22 cellular contexts compared by ENCODE assay signal in genomic region chr4:89161841-89162240, GRCh38.
"Had no signal": no experiment of that assay in that cellular context is flagged by ENCODE, and none has a peak within 500 bp of the region (broad histone marks: within the 10 kb centered on the region; RNA-seq: fewer than 3 reads in every experiment).

No MANE protein-coding gene starts in this region.

- H3K4me3 Mint-ChIP-seq: activated CD4-positive, alpha-beta T cell treated with anti-CD3 and anti-CD28 coated beads for 36 hours; activated CD8-positive, alpha-beta T cell treated with anti-CD3 and anti-CD28 coated beads for 36 hours; activated T-helper 1 cell treated with anti-CD3 and anti-CD28 coated beads, Interleukin-12 subunit alpha, Interleukin-12 subunit beta, Interleukin-2, Interleukin-4 antibody, amounts not matched to agents 30 ng/mL and 10 ng/mL and 1 ng/mL, durations not matched to agents 14 hours and 24 hours and 36 hours; nephron progenitor cell had no signal

- ATAC-seq: activated CD4-positive, alpha-beta T cell treated with anti-CD3 and anti-CD28 coated beads for 36 hours; activated CD8-positive, alpha-beta T cell treated with anti-CD3 and anti-CD28 coated beads for 36 hours; foreskin keratinocyte; psoas muscle; stimulated activated naive CD8-positive, alpha-beta T cell treated with anti-CD3 and anti-CD28 coated beads, Interleukin-15, Interleukin-2, amounts not matched to agents 100 U/mL and 50 U/mL, for 24 hours had no signal

- H3K27ac Mint-ChIP-seq: activated CD4-positive, alpha-beta T cell treated with anti-CD3 and anti-CD28 coated beads for 36 hours; activated CD8-positive, alpha-beta T cell treated with anti-CD3 and anti-CD28 coated beads for 36 hours; activated T-helper 1 cell treated with anti-CD3 and anti-CD28 coated beads, Interleukin-12 subunit alpha, Interleukin-12 subunit beta, Interleukin-2, Interleukin-4 antibody, amounts not matched to agents 30 ng/mL and 10 ng/mL and 1 ng/mL, durations not matched to agents 14 hours and 24 hours and 36 hours; nephron progenitor cell had no signal

- H3K4me3 ChIP-seq: heart right ventricle, psoas muscle, sigmoid colon, testis, upper lobe of right lung had no signal

- H3K27me3 ChIP-seq: foreskin keratinocyte, heart right ventricle, sigmoid colon, testis, upper lobe of right lung had no signal

- DNase-seq: activated CD4-positive, alpha-beta T cell treated with anti-CD3 and anti-CD28 coated beads for 36 hours; activated CD8-positive, alpha-beta memory T cell treated with anti-CD3 and anti-CD28 coated beads, Interleukin-2, amount 50 U/mL, for 48 hours; activated CD8-positive, alpha-beta T cell treated with anti-CD3 and anti-CD28 coated beads for 36 hours; activated naive CD4-positive, alpha-beta T cell; central memory CD4-positive, alpha-beta T cell; cortex of kidney; effector memory CD4-positive, alpha-beta T cell; foreskin keratinocyte; heart right ventricle; left ventricle myocardium superior; mesendoderm; nephron progenitor cell; psoas muscle; sigmoid colon; stimulated activated CD4-positive, alpha-beta T cell treated with anti-CD3 and anti-CD28 coated beads, Interleukin-4, amount 100 ng/mL, for 1 hour; stimulated activated CD8-positive, alpha-beta memory T cell treated with anti-CD3 and anti-CD28 coated beads, Interleukin-4, amount 100 ng/mL, for 48 hours; stimulated activated naive CD8-positive, alpha-beta T cell treated with anti-CD3 and anti-CD28 coated beads, Interleukin-15, Interleukin-2, amounts not matched to agents 100 U/mL and 50 U/mL, for 24 hours; testis; upper lobe of right lung; WERI-Rb-1 had no signal

- H3K36me3 ChIP-seq: heart right ventricle, sigmoid colon, upper lobe of right lung, WERI-Rb-1 had no signal

- H3K27ac ChIP-seq: epithelial cell of prostate, foreskin keratinocyte, heart right ventricle, psoas muscle, sigmoid colon, testis, upper lobe of right lung, WERI-Rb-1 had no signal

- H3K4me1 ChIP-seq: foreskin keratinocyte, heart right ventricle, psoas muscle, sigmoid colon had no signal

- H3K4me1 Mint-ChIP-seq: activated CD4-positive, alpha-beta T cell treated with anti-CD3 and anti-CD28 coated beads for 36 hours; nephron progenitor cell had no signal

- H3K9me3 ChIP-seq: heart right ventricle, psoas muscle, testis, upper lobe of right lung had no signal

- H3K9me3 Mint-ChIP-seq: activated CD8-positive, alpha-beta T cell treated with anti-CD3 and anti-CD28 coated beads for 36 hours; activated T-helper 1 cell treated with anti-CD3 and anti-CD28 coated beads, Interleukin-12 subunit alpha, Interleukin-12 subunit beta, Interleukin-2, Interleukin-4 antibody, amounts not matched to agents 30 ng/mL and 10 ng/mL and 1 ng/mL, durations not matched to agents 14 hours and 24 hours and 36 hours; nephron progenitor cell had no signal
